In the genomic region with DNA sequence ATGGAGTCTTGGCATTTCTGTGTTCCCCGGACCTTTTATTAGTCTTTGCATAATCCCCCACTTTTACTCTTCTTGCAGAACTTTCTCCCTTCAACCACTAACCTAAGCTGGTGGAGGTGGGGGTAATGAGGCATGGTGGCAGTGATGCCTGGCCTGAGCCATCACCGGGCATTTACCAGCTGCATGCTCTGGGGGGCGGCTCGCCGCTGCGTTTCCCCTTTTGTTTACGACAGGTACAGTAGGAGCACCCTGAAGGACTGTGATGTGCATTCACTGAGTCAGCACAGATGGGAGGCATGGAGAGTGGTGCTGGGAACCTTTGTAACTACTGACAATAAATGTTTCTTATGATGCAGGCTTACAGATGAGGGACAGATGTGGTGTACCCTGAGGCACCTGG, we compare ENCODE assay signal across 1 cellular context.
TF ChIP-seq lines count a peak whose summit lies in the region.

No MANE protein-coding gene starts in this region.

TF ChIP-seq in HepG2, 621 proteins besides CTCF, POLR2A, EP300 and RAD21:
- TF ChIP-seq, protein P1, sequence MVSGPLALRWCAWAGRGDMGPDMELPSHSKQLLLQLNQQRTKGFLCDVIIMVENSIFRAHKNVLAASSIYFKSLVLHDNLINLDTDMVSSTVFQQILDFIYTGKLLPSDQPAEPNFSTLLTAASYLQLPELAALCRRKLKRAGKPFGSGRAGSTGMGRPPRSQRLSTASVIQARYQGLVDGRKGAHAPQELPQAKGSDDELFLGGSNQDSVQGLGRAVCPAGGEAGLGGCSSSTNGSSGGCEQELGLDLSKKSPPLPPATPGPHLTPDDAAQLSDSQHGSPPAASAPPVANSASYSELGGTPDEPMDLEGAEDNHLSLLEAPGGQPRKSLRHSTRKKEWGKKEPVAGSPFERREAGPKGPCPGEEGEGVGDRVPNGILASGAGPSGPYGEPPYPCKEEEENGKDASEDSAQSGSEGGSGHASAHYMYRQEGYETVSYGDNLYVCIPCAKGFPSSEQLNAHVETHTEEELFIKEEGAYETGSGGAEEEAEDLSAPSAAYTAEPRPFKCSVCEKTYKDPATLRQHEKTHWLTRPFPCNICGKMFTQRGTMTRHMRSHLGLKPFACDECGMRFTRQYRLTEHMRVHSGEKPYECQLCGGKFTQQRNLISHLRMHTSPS (CRISPR knock-in tag; IDR thresholded peaks at IDR 0.05; ENCODE audit: low read depth) = no peak
- TF ChIP-seq NCOA1 (CRISPR knock-in tag; IDR thresholded peaks at IDR 0.05) (no peak), ZBTB3 (CRISPR knock-in tag; IDR thresholded peaks at IDR 0.05; ENCODE audit: borderline replicate concordance, low read depth) (no peak), ZBTB21 (CRISPR knock-in tag; IDR thresholded peaks at IDR 0.05) (no peak), ZNF354B (CRISPR knock-in tag; IDR thresholded peaks at IDR 0.05) (no peak), FOXO1 (CRISPR knock-in tag; IDR thresholded peaks at IDR 0.05) (no peak), ZNF761 (CRISPR knock-in tag; conservative IDR thresholded peaks at IDR 0.05) (no peak), ERF (CRISPR knock-in tag; IDR thresholded peaks at IDR 0.05) (no peak), ZNF333 (CRISPR knock-in tag; IDR thresholded peaks at IDR 0.05; ENCODE audit: borderline replicate concordance) (0 out of 2 replicates have a peak, but pooled peaks have one; percentile 21), MAFK (conservative IDR thresholded peaks at IDR 0.05 in 1 of 2, IDR thresholded peaks at IDR 0.05 in 1 of 2; ENCODE audit: low read length in 2 of 2) (0 out of 4 replicates have a peak, but pooled peaks of 1 of the 2 experiments have one; percentile 14), CBFB (CRISPR knock-in tag; IDR thresholded peaks at IDR 0.05) (no peak), GABPB1 (CRISPR knock-in tag; IDR thresholded peaks at IDR 0.05) (0 out of 2 replicates have a peak, but pooled peaks have one; percentile 5), ZNF34 (CRISPR knock-in tag; IDR thresholded peaks at IDR 0.05; ENCODE audit: borderline replicate concordance) (no peak), NR3C1 (CRISPR knock-in tag; IDR thresholded peaks at IDR 0.05) (no peak), DNMT1 (CRISPR knock-in tag; IDR thresholded peaks at IDR 0.05) (no peak), ATRX (CRISPR knock-in tag; IDR thresholded peaks at IDR 0.05; ENCODE audit: borderline replicate concordance) (no peak), RNF2 (conservative IDR thresholded peaks at IDR 0.05; ENCODE audit: low read depth) (no peak), ARID2 (CRISPR knock-in tag; IDR thresholded peaks at IDR 0.05; ENCODE audit: borderline replicate concordance) (no peak), ZNF260 (CRISPR knock-in tag; IDR thresholded peaks at IDR 0.05; ENCODE audit: borderline replicate concordance, low read depth) (no peak), SSRP1 (CRISPR knock-in tag; IDR thresholded peaks at IDR 0.05) (no peak)
- TF ChIP-seq, protein P2, sequence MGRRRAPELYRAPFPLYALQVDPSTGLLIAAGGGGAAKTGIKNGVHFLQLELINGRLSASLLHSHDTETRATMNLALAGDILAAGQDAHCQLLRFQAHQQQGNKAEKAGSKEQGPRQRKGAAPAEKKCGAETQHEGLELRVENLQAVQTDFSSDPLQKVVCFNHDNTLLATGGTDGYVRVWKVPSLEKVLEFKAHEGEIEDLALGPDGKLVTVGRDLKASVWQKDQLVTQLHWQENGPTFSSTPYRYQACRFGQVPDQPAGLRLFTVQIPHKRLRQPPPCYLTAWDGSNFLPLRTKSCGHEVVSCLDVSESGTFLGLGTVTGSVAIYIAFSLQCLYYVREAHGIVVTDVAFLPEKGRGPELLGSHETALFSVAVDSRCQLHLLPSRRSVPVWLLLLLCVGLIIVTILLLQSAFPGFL (CRISPR knock-in tag; IDR thresholded peaks at IDR 0.05) = no peak
- TF ChIP-seq, protein P3, sequence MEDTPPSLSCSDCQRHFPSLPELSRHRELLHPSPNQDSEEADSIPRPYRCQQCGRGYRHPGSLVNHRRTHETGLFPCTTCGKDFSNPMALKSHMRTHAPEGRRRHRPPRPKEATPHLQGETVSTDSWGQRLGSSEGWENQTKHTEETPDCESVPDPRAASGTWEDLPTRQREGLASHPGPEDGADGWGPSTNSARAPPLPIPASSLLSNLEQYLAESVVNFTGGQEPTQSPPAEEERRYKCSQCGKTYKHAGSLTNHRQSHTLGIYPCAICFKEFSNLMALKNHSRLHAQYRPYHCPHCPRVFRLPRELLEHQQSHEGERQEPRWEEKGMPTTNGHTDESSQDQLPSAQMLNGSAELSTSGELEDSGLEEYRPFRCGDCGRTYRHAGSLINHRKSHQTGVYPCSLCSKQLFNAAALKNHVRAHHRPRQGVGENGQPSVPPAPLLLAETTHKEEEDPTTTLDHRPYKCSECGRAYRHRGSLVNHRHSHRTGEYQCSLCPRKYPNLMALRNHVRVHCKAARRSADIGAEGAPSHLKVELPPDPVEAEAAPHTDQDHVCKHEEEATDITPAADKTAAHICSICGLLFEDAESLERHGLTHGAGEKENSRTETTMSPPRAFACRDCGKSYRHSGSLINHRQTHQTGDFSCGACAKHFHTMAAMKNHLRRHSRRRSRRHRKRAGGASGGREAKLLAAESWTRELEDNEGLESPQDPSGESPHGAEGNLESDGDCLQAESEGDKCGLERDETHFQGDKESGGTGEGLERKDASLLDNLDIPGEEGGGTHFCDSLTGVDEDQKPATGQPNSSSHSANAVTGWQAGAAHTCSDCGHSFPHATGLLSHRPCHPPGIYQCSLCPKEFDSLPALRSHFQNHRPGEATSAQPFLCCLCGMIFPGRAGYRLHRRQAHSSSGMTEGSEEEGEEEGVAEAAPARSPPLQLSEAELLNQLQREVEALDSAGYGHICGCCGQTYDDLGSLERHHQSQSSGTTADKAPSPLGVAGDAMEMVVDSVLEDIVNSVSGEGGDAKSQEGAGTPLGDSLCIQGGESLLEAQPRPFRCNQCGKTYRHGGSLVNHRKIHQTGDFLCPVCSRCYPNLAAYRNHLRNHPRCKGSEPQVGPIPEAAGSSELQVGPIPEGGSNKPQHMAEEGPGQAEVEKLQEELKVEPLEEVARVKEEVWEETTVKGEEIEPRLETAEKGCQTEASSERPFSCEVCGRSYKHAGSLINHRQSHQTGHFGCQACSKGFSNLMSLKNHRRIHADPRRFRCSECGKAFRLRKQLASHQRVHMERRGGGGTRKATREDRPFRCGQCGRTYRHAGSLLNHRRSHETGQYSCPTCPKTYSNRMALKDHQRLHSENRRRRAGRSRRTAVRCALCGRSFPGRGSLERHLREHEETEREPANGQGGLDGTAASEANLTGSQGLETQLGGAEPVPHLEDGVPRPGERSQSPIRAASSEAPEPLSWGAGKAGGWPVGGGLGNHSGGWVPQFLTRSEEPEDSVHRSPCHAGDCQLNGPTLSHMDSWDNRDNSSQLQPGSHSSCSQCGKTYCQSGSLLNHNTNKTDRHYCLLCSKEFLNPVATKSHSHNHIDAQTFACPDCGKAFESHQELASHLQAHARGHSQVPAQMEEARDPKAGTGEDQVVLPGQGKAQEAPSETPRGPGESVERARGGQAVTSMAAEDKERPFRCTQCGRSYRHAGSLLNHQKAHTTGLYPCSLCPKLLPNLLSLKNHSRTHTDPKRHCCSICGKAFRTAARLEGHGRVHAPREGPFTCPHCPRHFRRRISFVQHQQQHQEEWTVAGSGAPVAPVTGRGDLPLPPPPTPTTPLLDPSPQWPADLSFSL (CRISPR knock-in tag; IDR thresholded peaks at IDR 0.05) = no peak
- TF ChIP-seq, protein P4, sequence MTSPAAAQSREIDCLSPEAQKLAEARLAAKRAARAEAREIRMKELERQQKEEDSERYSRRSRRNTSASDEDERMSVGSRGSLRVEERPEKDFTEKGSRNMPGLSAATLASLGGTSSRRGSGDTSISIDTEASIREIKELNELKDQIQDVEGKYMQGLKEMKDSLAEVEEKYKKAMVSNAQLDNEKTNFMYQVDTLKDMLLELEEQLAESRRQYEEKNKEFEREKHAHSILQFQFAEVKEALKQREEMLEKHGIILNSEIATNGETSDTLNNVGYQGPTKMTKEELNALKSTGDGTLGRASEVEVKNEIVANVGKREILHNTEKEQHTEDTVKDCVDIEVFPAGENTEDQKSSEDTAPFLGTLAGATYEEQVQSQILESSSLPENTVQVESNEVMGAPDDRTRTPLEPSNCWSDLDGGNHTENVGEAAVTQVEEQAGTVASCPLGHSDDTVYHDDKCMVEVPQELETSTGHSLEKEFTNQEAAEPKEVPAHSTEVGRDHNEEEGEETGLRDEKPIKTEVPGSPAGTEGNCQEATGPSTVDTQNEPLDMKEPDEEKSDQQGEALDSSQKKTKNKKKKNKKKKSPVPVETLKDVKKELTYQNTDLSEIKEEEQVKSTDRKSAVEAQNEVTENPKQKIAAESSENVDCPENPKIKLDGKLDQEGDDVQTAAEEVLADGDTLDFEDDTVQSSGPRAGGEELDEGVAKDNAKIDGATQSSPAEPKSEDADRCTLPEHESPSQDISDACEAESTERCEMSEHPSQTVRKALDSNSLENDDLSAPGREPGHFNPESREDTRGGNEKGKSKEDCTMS (CRISPR knock-in tag; conservative IDR thresholded peaks at IDR 0.05) = no peak
